8 cellular contexts compared by ENCODE assay signal in the genomic region with DNA sequence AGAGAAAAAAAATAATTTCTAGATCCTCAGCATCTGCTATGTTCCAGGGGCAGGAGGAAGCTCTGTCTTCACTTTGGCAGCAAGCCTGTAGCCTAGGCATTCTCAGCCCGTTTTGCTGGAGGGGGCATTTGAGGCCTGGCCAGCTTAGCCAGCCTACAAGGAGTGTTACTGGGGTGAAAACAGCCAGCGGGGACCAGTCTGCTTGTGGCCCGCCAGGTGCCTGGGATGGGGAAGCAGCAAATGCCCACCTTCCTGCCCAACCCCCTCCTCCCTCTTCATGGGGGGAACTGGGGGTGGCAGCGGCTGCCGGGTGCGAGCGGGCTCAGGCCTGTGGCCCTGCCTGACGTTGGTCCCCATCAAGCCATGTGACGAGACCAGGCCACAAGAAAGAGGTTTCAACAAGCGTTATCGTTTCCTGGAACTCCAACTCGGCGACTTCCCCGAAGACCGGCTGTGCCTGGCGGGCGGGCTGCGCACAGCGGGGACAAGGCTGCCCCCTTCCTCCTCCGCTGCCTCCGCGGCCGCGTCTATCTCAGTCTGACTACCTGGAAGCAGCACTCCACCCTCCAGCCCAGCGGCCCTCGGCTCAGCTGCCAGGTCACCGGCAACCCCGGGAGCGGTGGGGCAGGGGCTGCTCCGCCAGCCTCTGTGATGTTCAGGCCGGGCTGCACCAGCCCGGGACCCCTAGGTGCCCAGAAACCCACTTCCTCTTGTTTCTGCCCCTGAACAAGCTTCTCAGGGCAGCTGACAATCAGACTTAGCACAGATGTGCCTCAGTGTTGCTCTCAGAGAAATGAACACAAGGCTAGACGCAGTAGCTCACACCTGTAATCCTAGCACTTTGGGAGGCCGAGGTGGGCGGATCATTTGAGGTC. TPM values are rescaled to one million over a fixed set of nuclear protein-coding genes. Genes with fewer than 3 reads are reported as not detected.
DNase-seq lines count a peak whose midpoint lies in the region; ATAC-seq, FAIRE-seq and TF ChIP-seq lines count a peak whose summit lies in the region.
"Had no signal": no experiment of that assay in that cellular context is flagged by ENCODE, and none has a peak within 500 bp of the region (broad histone marks: within the 10 kb centered on the region; RNA-seq: fewer than 3 reads in every experiment).

No MANE protein-coding gene starts in this region.

- no peak for TF ChIP-seq CTCF in kidney (IDR thresholded peaks at IDR 0.05; ENCODE audit: borderline replicate concordance, extremely low read depth, insufficient read depth)

- ATAC-seq in GM19467 (IDR thresholded peaks at IDR 0.05; ENCODE audit: unreplicated experiment), result peak; percentile 48
- ATAC-seq in stimulated activated effector memory CD8-positive, alpha-beta T cell treated with anti-CD3 and anti-CD28 coated beads, Interleukin-12 subunit alpha, Interleukin-12 subunit beta, amount 100 ng/mL, for 72 hours, result peak; percentile 90

- intact Hi-C loops in kidney (cut with DNase I), result no loop called here

- peak; percentile 75 for DNase-seq in KG1 (lab: John Stamatoyannopoulos, UW)
- DNase-seq in activated T-cell treated with anti-CD3 and anti-CD28 coated beads, Interleukin-2, amount 50 U/mL, for 1 hour, result peak; percentile 90
- DNase-seq in kidney, result peak; percentile 89
- DNase-seq in stimulated activated effector memory CD8-positive, alpha-beta T cell treated with anti-CD3 and anti-CD28 coated beads, Interleukin-12 subunit alpha, Interleukin-12 subunit beta, amount 100 ng/mL, for 72 hours (ENCODE audit: low spot score in 2 of 2), result peak; percentile 81 to 98
- DNase-seq in SK-N-DZ (ENCODE audit: low spot score), result no peak
- no peak for DNase-seq in SHP77 treated with DMSO at 0.1 percent for 48 hours (lab: John Stamatoyannopoulos, UW)

- no peaks in the 10 kb centered on the region for H3K36me3 ChIP-seq in kidney (ENCODE audit: control insufficient read depth in 1 of 2, insufficient read depth in 2 of 2, low read length in 2 of 2)

- peak overlapping the region; percentile 98 for H3K27ac Mint-ChIP-seq in stimulated activated effector memory CD8-positive, alpha-beta T cell treated with anti-CD3 and anti-CD28 coated beads, Interleukin-12 subunit alpha, Interleukin-12 subunit beta, amount 100 ng/mL, for 72 hours

- peaks cover 25% of the 10 kb centered on the region for H3K36me3 Mint-ChIP-seq in stimulated activated effector memory CD8-positive, alpha-beta T cell treated with anti-CD3 and anti-CD28 coated beads, Interleukin-12 subunit alpha, Interleukin-12 subunit beta, amount 100 ng/mL, for 72 hours

- no peaks in the 10 kb centered on the region for H3K9me3 Mint-ChIP-seq in stimulated activated effector memory CD8-positive, alpha-beta T cell treated with anti-CD3 and anti-CD28 coated beads, Interleukin-12 subunit alpha, Interleukin-12 subunit beta, amount 100 ng/mL, for 72 hours

- H3K9me3 ChIP-seq in kidney (ENCODE audit: control insufficient read depth in 1 of 2, low read length in 2 of 2), result no peaks in the 10 kb centered on the region

- no peak for FAIRE-seq in kidney (lab: Jason Lieb, UNC)

- H3K4me1 ChIP-seq in kidney (ENCODE audit: control insufficient read depth in 1 of 2, insufficient read depth in 1 of 2, low read depth in 1 of 2, low read length in 2 of 2), result peaks cover 0 to 5% of the 10 kb centered on the region in 2 donors

- H3K4me3 ChIP-seq in kidney (ENCODE audit: low read length in 2 of 2), result no peak overlapping the region

- no peak overlapping the region for H3K27ac ChIP-seq in kidney (ENCODE audit: low read depth in 2 of 2, low read length in 2 of 2)

- peaks cover 81% of the 10 kb centered on the region for H3K4me1 Mint-ChIP-seq in stimulated activated effector memory CD8-positive, alpha-beta T cell treated with anti-CD3 and anti-CD28 coated beads, Interleukin-12 subunit alpha, Interleukin-12 subunit beta, amount 100 ng/mL, for 72 hours

- no peak overlapping the region for H3K9ac ChIP-seq in kidney (ENCODE audit: low read length in 2 of 2)

- peak overlapping the region; percentile 68 for H3K4me3 Mint-ChIP-seq in stimulated activated effector memory CD8-positive, alpha-beta T cell treated with anti-CD3 and anti-CD28 coated beads, Interleukin-12 subunit alpha, Interleukin-12 subunit beta, amount 100 ng/mL, for 72 hours

RNA-seq across cellular contexts. Expression of gene SOCS1, which starts 22.9 kb away (rescaled TPM):
- 21.8 TPM for total RNA-seq in kidney
- polyA plus RNA-seq in kidney (ENCODE audit: insufficient read depth, low read depth, low replicate concordance), result 10.4 TPM
- 0.35 TPM in 1 of 2 replicates, not detected in the other for polyA plus RNA-seq in SK-N-DZ (2014; cell fraction: cytosol; rRNA removed)
- 0.79 and 1.2 TPM in 2 replicates for polyA plus RNA-seq in SK-N-DZ (2014; cell fraction: nucleus; rRNA removed)

RNA-seq across cellular contexts. Expression of gene TNP2, which starts 36.0 kb away (rescaled TPM):
- total RNA-seq in kidney, result not detected
- polyA plus RNA-seq in kidney (ENCODE audit: insufficient read depth, low read depth, low replicate concordance), result not detected
- not detected in 2 replicates for polyA plus RNA-seq in SK-N-DZ (2014; cell fraction: cytosol; rRNA removed)
- not detected in 2 replicates for polyA plus RNA-seq in SK-N-DZ (2014; cell fraction: nucleus; rRNA removed)
- total RNA-seq: T-helper 1 cell treated with Interleukin-12 subunit alpha and Interleukin-12 subunit beta and Interleukin-4 antibody, amounts not matched to agents 30 ng/mL and 1 ng/mL, for 36 hours had no signal

RNA-seq across cellular contexts. Expression of gene PRM3, which starts 40.3 kb away (rescaled TPM):
- total RNA-seq in kidney, result not detected
- polyA plus RNA-seq in kidney (ENCODE audit: insufficient read depth, low read depth, low replicate concordance), result not detected
- polyA plus RNA-seq in SK-N-DZ (2014; cell fraction: cytosol; rRNA removed), result not detected in 2 replicates
- polyA plus RNA-seq in SK-N-DZ (2014; cell fraction: nucleus; rRNA removed), result not detected in 2 replicates
- total RNA-seq: T-helper 1 cell treated with Interleukin-12 subunit alpha and Interleukin-12 subunit beta and Interleukin-4 antibody, amounts not matched to agents 30 ng/mL and 1 ng/mL, for 36 hours had no signal

RNA-seq across cellular contexts. Expression of gene PRM2, which starts 43.2 kb away (rescaled TPM):
- not detected for total RNA-seq in kidney
- not detected for polyA plus RNA-seq in kidney (ENCODE audit: insufficient read depth, low read depth, low replicate concordance)
- polyA plus RNA-seq in SK-N-DZ (2014; cell fraction: cytosol; rRNA removed), result not detected in 2 replicates
- polyA plus RNA-seq in SK-N-DZ (2014; cell fraction: nucleus; rRNA removed), result not detected in 2 replicates
- total RNA-seq: T-helper 1 cell treated with Interleukin-12 subunit alpha and Interleukin-12 subunit beta and Interleukin-4 antibody, amounts not matched to agents 30 ng/mL and 1 ng/mL, for 36 hours had no signal

RNA-seq across cellular contexts. Expression of gene PRM1, which starts 48.0 kb away (rescaled TPM):
- not detected for total RNA-seq in kidney
- not detected for polyA plus RNA-seq in kidney (ENCODE audit: insufficient read depth, low read depth, low replicate concordance)
- not detected in 2 replicates for polyA plus RNA-seq in SK-N-DZ (2014; cell fraction: cytosol; rRNA removed)
- not detected in 2 replicates for polyA plus RNA-seq in SK-N-DZ (2014; cell fraction: nucleus; rRNA removed)
- total RNA-seq: T-helper 1 cell treated with Interleukin-12 subunit alpha and Interleukin-12 subunit beta and Interleukin-4 antibody, amounts not matched to agents 30 ng/mL and 1 ng/mL, for 36 hours had no signal

Comparison
In these comparisons a context has a peak if more than half of its experiments do, and no peak if none do; other contexts are left out.
1. DNase-seq: peak in KG1 (single experiment), activated T-cell treated with anti-CD3 and anti-CD28 coated beads, Interleukin-2, amount 50 U/mL, for 1 hour (single experiment), kidney (single experiment) and stimulated activated effector memory CD8-positive, alpha-beta T cell treated with anti-CD3 and anti-CD28 coated beads, Interleukin-12 subunit alpha, Interleukin-12 subunit beta, amount 100 ng/mL, for 72 hours (2 of 2); none in SK-N-DZ (single experiment) and SHP77 treated with DMSO at 0.1 percent for 48 hours (single experiment).